Comparison of ENCODE assay signal across 1 cellular context in the genomic region with DNA sequence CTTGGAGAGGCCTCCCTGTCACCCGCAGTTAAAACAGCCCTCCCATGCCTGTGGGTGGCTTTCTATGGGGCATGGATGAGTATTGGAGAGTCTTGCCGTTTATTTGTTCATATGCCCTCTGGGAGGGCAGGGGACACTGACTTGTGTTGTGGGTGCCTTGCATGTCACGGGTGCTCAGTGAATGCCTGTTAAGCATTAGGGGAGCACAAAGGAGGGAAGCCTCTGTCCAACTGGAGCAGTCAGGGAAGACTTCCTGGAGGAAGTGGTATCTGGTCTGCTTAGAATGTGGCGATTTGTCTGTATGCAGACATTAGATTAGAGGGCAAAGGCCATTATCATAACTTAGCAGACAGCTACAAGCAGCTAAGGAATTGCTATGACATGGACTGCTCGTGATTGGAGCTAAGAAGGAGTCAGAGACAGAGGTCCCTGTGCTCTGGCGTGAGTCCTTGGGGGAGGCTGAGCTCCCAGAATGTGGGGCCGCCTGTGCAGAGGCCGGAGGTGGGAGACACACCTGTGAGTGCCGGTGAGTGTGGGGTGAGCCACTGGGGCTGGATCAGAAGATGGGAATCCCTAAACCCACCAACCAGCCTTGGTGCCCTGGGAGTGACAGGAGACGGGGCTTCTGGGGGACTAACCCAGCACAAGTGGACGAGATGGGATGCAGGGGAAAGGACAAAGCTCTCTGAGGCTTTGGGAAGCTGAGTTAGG.
TF ChIP-seq lines count a peak whose summit lies in the region.

No MANE protein-coding gene starts in this region.

TF ChIP-seq in GM23338, 12 proteins besides CTCF, POLR2A, EP300 and RAD21 (continued from another document):
- TF ChIP-seq, protein P1, sequence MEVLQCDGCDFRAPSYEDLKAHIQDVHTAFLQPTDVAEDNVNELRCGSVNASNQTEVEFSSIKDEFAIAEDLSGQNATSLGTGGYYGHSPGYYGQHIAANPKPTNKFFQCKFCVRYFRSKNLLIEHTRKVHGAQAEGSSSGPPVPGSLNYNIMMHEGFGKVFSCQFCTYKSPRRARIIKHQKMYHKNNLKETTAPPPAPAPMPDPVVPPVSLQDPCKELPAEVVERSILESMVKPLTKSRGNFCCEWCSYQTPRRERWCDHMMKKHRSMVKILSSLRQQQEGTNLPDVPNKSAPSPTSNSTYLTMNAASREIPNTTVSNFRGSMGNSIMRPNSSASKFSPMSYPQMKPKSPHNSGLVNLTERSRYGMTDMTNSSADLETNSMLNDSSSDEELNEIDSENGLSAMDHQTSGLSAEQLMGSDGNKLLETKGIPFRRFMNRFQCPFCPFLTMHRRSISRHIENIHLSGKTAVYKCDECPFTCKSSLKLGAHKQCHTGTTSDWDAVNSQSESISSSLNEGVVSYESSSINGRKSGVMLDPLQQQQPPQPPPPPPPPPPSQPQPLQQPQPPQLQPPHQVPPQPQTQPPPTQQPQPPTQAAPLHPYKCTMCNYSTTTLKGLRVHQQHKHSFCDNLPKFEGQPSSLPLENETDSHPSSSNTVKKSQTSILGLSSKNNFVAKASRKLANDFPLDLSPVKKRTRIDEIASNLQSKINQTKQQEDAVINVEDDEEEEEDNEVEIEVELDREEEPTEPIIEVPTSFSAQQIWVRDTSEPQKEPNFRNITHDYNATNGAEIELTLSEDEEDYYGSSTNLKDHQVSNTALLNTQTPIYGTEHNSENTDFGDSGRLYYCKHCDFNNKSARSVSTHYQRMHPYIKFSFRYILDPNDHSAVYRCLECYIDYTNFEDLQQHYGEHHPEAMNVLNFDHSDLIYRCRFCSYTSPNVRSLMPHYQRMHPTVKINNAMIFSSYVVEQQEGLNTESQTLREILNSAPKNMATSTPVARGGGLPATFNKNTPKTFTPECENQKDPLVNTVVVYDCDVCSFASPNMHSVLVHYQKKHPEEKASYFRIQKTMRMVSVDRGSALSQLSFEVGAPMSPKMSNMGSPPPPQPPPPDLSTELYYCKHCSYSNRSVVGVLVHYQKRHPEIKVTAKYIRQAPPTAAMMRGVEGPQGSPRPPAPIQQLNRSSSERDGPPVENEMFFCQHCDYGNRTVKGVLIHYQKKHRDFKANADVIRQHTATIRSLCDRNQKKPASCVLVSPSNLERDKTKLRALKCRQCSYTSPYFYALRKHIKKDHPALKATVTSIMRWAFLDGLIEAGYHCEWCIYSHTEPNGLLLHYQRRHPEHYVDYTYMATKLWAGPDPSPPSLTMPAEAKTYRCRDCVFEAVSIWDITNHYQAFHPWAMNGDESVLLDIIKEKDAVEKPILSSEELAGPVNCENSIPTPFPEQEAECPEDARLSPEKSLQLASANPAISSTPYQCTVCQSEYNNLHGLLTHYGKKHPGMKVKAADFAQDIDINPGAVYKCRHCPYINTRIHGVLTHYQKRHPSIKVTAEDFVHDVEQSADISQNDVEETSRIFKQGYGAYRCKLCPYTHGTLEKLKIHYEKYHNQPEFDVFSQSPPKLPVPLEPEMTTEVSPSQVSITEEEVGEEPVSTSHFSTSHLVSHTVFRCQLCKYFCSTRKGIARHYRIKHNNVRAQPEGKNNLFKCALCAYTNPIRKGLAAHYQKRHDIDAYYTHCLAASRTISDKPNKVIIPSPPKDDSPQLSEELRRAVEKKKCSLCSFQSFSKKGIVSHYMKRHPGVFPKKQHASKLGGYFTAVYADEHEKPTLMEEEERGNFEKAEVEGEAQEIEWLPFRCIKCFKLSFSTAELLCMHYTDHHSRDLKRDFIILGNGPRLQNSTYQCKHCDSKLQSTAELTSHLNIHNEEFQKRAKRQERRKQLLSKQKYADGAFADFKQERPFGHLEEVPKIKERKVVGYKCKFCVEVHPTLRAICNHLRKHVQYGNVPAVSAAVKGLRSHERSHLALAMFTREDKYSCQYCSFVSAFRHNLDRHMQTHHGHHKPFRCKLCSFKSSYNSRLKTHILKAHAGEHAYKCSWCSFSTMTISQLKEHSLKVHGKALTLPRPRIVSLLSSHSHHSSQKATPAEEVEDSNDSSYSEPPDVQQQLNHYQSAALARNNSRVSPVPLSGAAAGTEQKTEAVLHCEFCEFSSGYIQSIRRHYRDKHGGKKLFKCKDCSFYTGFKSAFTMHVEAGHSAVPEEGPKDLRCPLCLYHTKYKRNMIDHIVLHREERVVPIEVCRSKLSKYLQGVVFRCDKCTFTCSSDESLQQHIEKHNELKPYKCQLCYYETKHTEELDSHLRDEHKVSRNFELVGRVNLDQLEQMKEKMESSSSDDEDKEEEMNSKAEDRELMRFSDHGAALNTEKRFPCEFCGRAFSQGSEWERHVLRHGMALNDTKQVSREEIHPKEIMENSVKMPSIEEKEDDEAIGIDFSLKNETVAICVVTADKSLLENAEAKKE (CRISPR knock-in tag; IDR thresholded peaks at IDR 0.05) = no peak
- TF ChIP-seq CREB1 (CRISPR knock-in tag; IDR thresholded peaks at IDR 0.05; ENCODE audit: low read depth) = no peak
- TF ChIP-seq POLR2AphosphoS5 (IDR thresholded peaks at IDR 0.05; ENCODE audit: low read depth) = no peak
- no peak for TF ChIP-seq EZH2phosphoT487 (IDR thresholded peaks at IDR 0.05; ENCODE audit: unreplicated experiment)
- TF ChIP-seq ETS1 (IDR thresholded peaks at IDR 0.05) = no peak
- no peak for TF ChIP-seq NANOG (IDR thresholded peaks at IDR 0.05; ENCODE audit: borderline replicate concordance)
- TF ChIP-seq REST (IDR thresholded peaks at IDR 0.05; ENCODE audit: unreplicated experiment) = no peak
- no peak for TF ChIP-seq JUNB (IDR thresholded peaks at IDR 0.05; ENCODE audit: unreplicated experiment)
- no peak for TF ChIP-seq EZH2 (IDR thresholded peaks at IDR 0.05; ENCODE audit: low read depth, unreplicated experiment)
- TF ChIP-seq ZNF114 (CRISPR knock-in tag; IDR thresholded peaks at IDR 0.05) = no peak
